ENCODE assay signal across 8 cellular contexts in genomic region chr4:185471235-185472062, GRCh38. TPM values are rescaled to one million over a fixed set of nuclear protein-coding genes. Genes with fewer than 3 reads are reported as not detected.
DNase-seq lines count a peak whose midpoint lies in the region; ATAC-seq and TF ChIP-seq lines count a peak whose summit lies in the region.

Gene CCDC110 (minus strand): TSS chr4:185471733. CDS start chr4:185471683, 50 bp downstream.

- peak within 1 kb of the TSS; percentile 44 for H3K9ac ChIP-seq in PC-3 (ENCODE audit: low read length)

- intact Hi-C loops in PC-3 (cut with micrococcal nuclease), result loop anchor here (1.0 kb wide), 1 partner anchor 126 kb away; no protein-coding TSS in a partner anchor
- intact Hi-C loops in esophagus squamous epithelium (cut with DNase I), result loop anchor here (5.0 kb wide), 1 partner anchor 126 kb away; no protein-coding TSS in a partner anchor

- peak; percentile 89 for ATAC-seq in GM21381 (IDR thresholded peaks at IDR 0.05; ENCODE audit: unreplicated experiment)
- ATAC-seq in PC-3, result peak; percentile 92
- peak; percentile 76 to 79 for ATAC-seq in naive B cell (ENCODE audit: low read depth in 2 of 2)

- BruUV-seq in PC-3 (replicated peaks; lab: Mats Ljungman, UMichigan), result no TSS peak

- H3K79me2 ChIP-seq in PC-3 (ENCODE audit: low read length), result no peaks in the 10 kb centered on the region

- H3K36me3 Mint-ChIP-seq in naive B cell, result no peaks in the 10 kb centered on the region

- H3K4me3 Mint-ChIP-seq in naive B cell, result peak within 1 kb of the TSS; percentile 85 to 92 (median 90)

- WGBS in esophagus squamous epithelium, 2 donors, result 0 to 9% methylated on average over 6 to 13 of the region's 92 CpGs

- peaks cover 0 to 5% (median 0%) of the 10 kb centered on the region in 7 donors for H3K9me3 Mint-ChIP-seq in naive B cell

- CTCF ChIA-PET in PC-3 (lab: Charles Lee), result no interaction called here

- peaks cover 2 to 17% (median 4%) of the 10 kb centered on the region in 3 donors for H3K27me3 Mint-ChIP-seq in naive B cell

- no peaks in the 10 kb centered on the region for H3F3A ChIP-seq in PC-3 (ENCODE audit: low read length, unreplicated experiment)

- DNase-seq in D341Med (ENCODE audit: low spot score) (peak; percentile 100), HT1080 (ENCODE audit: low read depth) (peak; percentile 80), PC-3 (peak; percentile 76), esophagus squamous epithelium (lab: John Stamatoyannopoulos, UW) (peak; percentile 82), naive B cell (peak; percentile 82)
- peak; percentile 90 to 92 for DNase-seq in activated T-cell treated with anti-CD3 and anti-CD28 coated beads, Interleukin-2, amount 50 U/mL, for 48 hours
- DNase-seq in stimulated activated CD8-positive, alpha-beta memory T cell treated with anti-CD3 and anti-CD28 coated beads, Interleukin-7, amount 100 ng/mL, for 48 hours (ENCODE audit: extremely low read depth in 1 of 2, low read depth in 1 of 2), result peak; percentile 67 to 78

- TF ChIP-seq POLR2A in esophagus squamous epithelium (IDR thresholded peaks at IDR 0.05), result peak in 1 of 4 donors; percentile 37

- H3K9me2 ChIP-seq in PC-3 (replicated peaks; ENCODE audit: low read length), result no peaks in the 10 kb centered on the region

- TF ChIP-seq CTCF in PC-3 (conservative IDR thresholded peaks at IDR 0.05; ENCODE audit: low read depth, low read length), result peak; percentile 42; the same call in 1 of the 2 replicates
- TF ChIP-seq CTCF in esophagus squamous epithelium (IDR thresholded peaks at IDR 0.05), result peak; percentile 43 to 76 (median 66)

- H3K27me3 ChIP-seq in PC-3 (ENCODE audit: low read length), result no peaks in the 10 kb centered on the region
- no peaks in the 10 kb centered on the region for H3K27me3 ChIP-seq in esophagus squamous epithelium

- H2AFZ ChIP-seq in PC-3 (ENCODE audit: low read length), result peak within 1 kb of the TSS; percentile 98

- no peaks in the 10 kb centered on the region for H3K36me3 ChIP-seq in PC-3 (ENCODE audit: low read depth, low read length)
- H3K36me3 ChIP-seq in esophagus squamous epithelium, result no peaks in the 10 kb centered on the region

- H3K27ac Mint-ChIP-seq in naive B cell, result peak within 1 kb of the TSS; percentile 86 to 96 (median 93)

- POLR2A ChIA-PET in PC-3 (lab: Charles Lee; ENCODE audit: unreplicated experiment), result no interaction called here

- H4K20me1 ChIP-seq in PC-3 (ENCODE audit: low read length), result no peaks in the 10 kb centered on the region

- H3K4me3 ChIP-seq in PC-3 (ENCODE audit: low read length) (peak within 1 kb of the TSS; percentile 91), esophagus squamous epithelium (peak within 1 kb of the TSS; percentile 60 to 91 (median 78))

- H3K27ac ChIP-seq in PC-3 (ENCODE audit: low read length) (no peak within 1 kb of the TSS), esophagus squamous epithelium (peak within 1 kb of the TSS; percentile 68 to 85 (median 82))

- peak within 1 kb of the TSS; percentile 100 for H3K4me2 ChIP-seq in PC-3 (ENCODE audit: low read length)

- H3K9me3 ChIP-seq in PC-3 (ENCODE audit: low read length) (no peaks in the 10 kb centered on the region), esophagus squamous epithelium (no peaks in the 10 kb centered on the region)

- H3K4me1 ChIP-seq in PC-3 (ENCODE audit: insufficient read depth, low read length) (peaks cover 5% of the 10 kb centered on the region; the same call in 1 of the 2 replicates), esophagus squamous epithelium (peaks cover 0 to 21% (median 7%) of the 10 kb centered on the region in 3 donors)

- H3K4me1 Mint-ChIP-seq in naive B cell, result peaks cover 8 to 20% (median 17%) of the 10 kb centered on the region in 3 donors

RNA-seq across cellular contexts. Expression of gene CCDC110, which starts in this region (rescaled TPM):
- total RNA-seq in HT1080 (2014; rRNA removed; shearing (Covaris generic)), result 0.37 TPM in 1 of 2 replicates, not detected in the other
- polyA plus RNA-seq in HT1080 (2015; cell fraction: cytosol; rRNA removed), result 0.62 and 0.67 TPM in 2 replicates
- polyA plus RNA-seq in HT1080 (2015; cell fraction: nucleus; rRNA removed), result 0.29 and 1.2 TPM in 2 replicates
- total RNA-seq in PC-3 (2014; rRNA removed), result 0.62 TPM in 1 of 2 replicates, not detected in the other
- total RNA-seq in esophagus squamous epithelium, result 1 to 10 TPM in 3 of 4 donors, under 1 TPM in 1; 0.18 to 2.3 (median 1.3) TPM
- polyA plus RNA-seq in naive B cell (ENCODE audit: low read depth in 6 of 6), result under 1 TPM in 2 of 6 donors, not detected in 4; 0.16 to 0.92 TPM

Comparison
In these comparisons a context has a peak if more than half of its experiments do, and no peak if none do; other contexts are left out.
1. Peak in DNase-seq, ATAC-seq, H3K4me3 ChIP-seq, H3K9ac ChIP-seq and H3K4me2 ChIP-seq in PC-3; RNA of the gene not detected or under 1 TPM.
2. Peak in DNase-seq and ATAC-seq in naive B cell; RNA of the gene not detected or under 1 TPM.